Comparison of ENCODE assay signal across 8 cellular contexts in genomic region chr11:77473001-77473800, GRCh38. TPM values are rescaled to one million over a fixed set of nuclear protein-coding genes. Genes with fewer than 3 reads are reported as not detected.
A peak's percentile ranks its signal among the peaks of the same experiment; 100 is the strongest.
DNase-seq lines count a peak whose midpoint lies in the region; ATAC-seq and TF ChIP-seq lines count a peak whose summit lies in the region.

No MANE protein-coding gene starts in this region.

- TF ChIP-seq POLR2A in GM19193 (IDR thresholded peaks at IDR 0.05; ENCODE audit: extremely low read depth, insufficient read depth, insufficient read length): peak; percentile 31

- peak; percentile 33 for ATAC-seq in WTC11
- ATAC-seq in left lobe of liver: peak; percentile 68

- POLR2A ChIA-PET in WTC11 (lab: Charles Lee): no interaction called here

- CTCF ChIA-PET in WTC11 (lab: Charles Lee): interaction anchor here (0.6 to 2.6 kb wide), 4 partner anchors 62 to 666 kb away, joined by 3 to 14 read pairs (median 6); partner anchors contain the start of gene ALG8

- H3K36me3 ChIP-seq in BE2C: no peaks in the 10 kb centered on the region
- no peaks in the 10 kb centered on the region for H3K36me3 ChIP-seq in HUES64 (ENCODE audit: insufficient read depth, low read length)

- DNase-seq in BE2C (peak; percentile 63), WTC11 (ENCODE audit: low spot score) (peak; percentile 73), cerebellar cortex (ENCODE audit: low spot score) (peak; percentile 37), left lobe of liver (ENCODE audit: low spot score) (peak; percentile 65), KBM-7 (no peak)
- DNase-seq in stimulated activated CD4-positive, alpha-beta T cell treated with anti-CD3 and anti-CD28 coated beads, Interleukin-2, amount 100 ng/mL, for 48 hours: peak; percentile 17 to 37

- H3K4me3 Mint-ChIP-seq in WTC11: peak overlapping the region; percentile 90

- H3K27me3 ChIP-seq in BE2C: peaks cover 3% of the 10 kb centered on the region; the same call in 1 of the 2 replicates
- H3K27me3 ChIP-seq in HUES64 (ENCODE audit: insufficient read depth, low read length): no peaks in the 10 kb centered on the region

- no peak for TF ChIP-seq CTCF in BE2C (IDR thresholded peaks at IDR 0.05; ENCODE audit: low read depth, low read length)
- no peak for TF ChIP-seq CTCF in WTC11 (IDR thresholded peaks at IDR 0.05)

- 0 out of 2 replicates have a peak, but pooled peaks cover 4% of the 10 kb centered on the region for H3K9me3 Mint-ChIP-seq in WTC11

- peak overlapping the region; percentile 93 for H3K27ac ChIP-seq in HUES64 (ENCODE audit: low read depth, low read length)

- WGBS in HUES64: under 1% methylated on average over 76 of the region's 79 CpGs

- H3K9me3 ChIP-seq in BE2C: no peaks in the 10 kb centered on the region; the same call in 1 of the 2 replicates
- no peaks in the 10 kb centered on the region for H3K9me3 ChIP-seq in HUES64 (ENCODE audit: insufficient read depth, low read depth, low read length)

- peaks cover 69% of the 10 kb centered on the region for H3K4me1 Mint-ChIP-seq in WTC11

- in situ Hi-C loops in KBM-7 (cut with MboI; ENCODE audit: low pct_unique_long_range_greater_than_20kb, low sequenced_read_pairs): no loop called here

- H3K36me3 Mint-ChIP-seq in WTC11: no peaks in the 10 kb centered on the region

- H3K4me1 ChIP-seq in BE2C (no peaks in the 10 kb centered on the region), HUES64 (ENCODE audit: insufficient read depth, low read length) (peaks cover 48% of the 10 kb centered on the region)

- H3K27me3 Mint-ChIP-seq in WTC11 (ENCODE audit: low read depth): no peaks in the 10 kb centered on the region; the same call in 1 of the 2 replicates

- H3K4me3 ChIP-seq in BE2C (ENCODE audit: low read depth, low read length): peak overlapping the region; percentile 58
- H3K4me3 ChIP-seq in HUES64 (ENCODE audit: low read length): peak overlapping the region; percentile 76

- peak overlapping the region; percentile 96 for H3K27ac Mint-ChIP-seq in WTC11

- H3K9ac ChIP-seq in HUES64 (ENCODE audit: low read depth, low read length): peak overlapping the region; percentile 88

TF ChIP-seq in WTC11, 78 proteins besides CTCF, POLR2A, EP300 and RAD21 (continues in another document):
- TF ChIP-seq GRHL2 (CRISPR knock-in tag; IDR thresholded peaks at IDR 0.05; ENCODE audit: insufficient replicate concordance, severe bottlenecking) (no peak), TEAD1 (CRISPR knock-in tag; IDR thresholded peaks at IDR 0.05) (no peak), HMGXB4 (CRISPR knock-in tag; IDR thresholded peaks at IDR 0.05) (0 out of 2 replicates have a peak, but pooled peaks have one; percentile 46), JUN (CRISPR knock-in tag; IDR thresholded peaks at IDR 0.05) (no peak), KAT7 (CRISPR knock-in tag; IDR thresholded peaks at IDR 0.05; ENCODE audit: borderline replicate concordance) (peak; percentile 37), AFF4 (CRISPR knock-in tag; IDR thresholded peaks at IDR 0.05; ENCODE audit: borderline replicate concordance) (peak; percentile 41; the same call in 1 of the 2 replicates), JAZF1 (CRISPR knock-in tag; IDR thresholded peaks at IDR 0.05) (no peak), ZNF232 (CRISPR knock-in tag; IDR thresholded peaks at IDR 0.05) (no peak), PREB (CRISPR knock-in tag; IDR thresholded peaks at IDR 0.05; ENCODE audit: borderline replicate concordance) (no peak), ZNF396 (CRISPR knock-in tag; IDR thresholded peaks at IDR 0.05; ENCODE audit: borderline replicate concordance) (no peak), ZNF281 (CRISPR knock-in tag; IDR thresholded peaks at IDR 0.05) (peak; percentile 16; the same call in 1 of the 2 replicates), TEAD4 (CRISPR knock-in tag; IDR thresholded peaks at IDR 0.05) (no peak), ATF2 (CRISPR knock-in tag; IDR thresholded peaks at IDR 0.05; ENCODE audit: borderline replicate concordance, low read depth) (no peak), SMAD4 (CRISPR knock-in tag; IDR thresholded peaks at IDR 0.05) (no peak), ZNF263 (CRISPR knock-in tag; IDR thresholded peaks at IDR 0.05; ENCODE audit: low read depth) (no peak), SP1 (CRISPR knock-in tag; conservative IDR thresholded peaks at IDR 0.05) (peak; percentile 52; the same call in 1 of the 2 replicates)

RNA-seq across cellular contexts. Expression of gene PAK1, which starts 0.7 kb away (rescaled TPM):
- 11.9 TPM for polyA plus RNA-seq in BE2C (2012; ENCODE audit: insufficient read depth, insufficient read length, low read depth)
- 102 TPM for polyA plus RNA-seq in HUES64 (2013, experiment 1 of 2)
- 111 TPM for polyA plus RNA-seq in HUES64 (2013, experiment 2 of 2)
- total RNA-seq in WTC11 (2021) (160 to 191 TPM (median 166 TPM) in 3 replicates), left lobe of liver (8.8 TPM)

Comparison
In these comparisons a context has a peak if more than half of its experiments do, and no peak if none do; other contexts are left out.
1. RNA of gene PAK1, which starts 0.7 kb away (total RNA-seq): 160 to 191 TPM in WTC11; 8.8 TPM in left lobe of liver (single experiment); every median in the first group is over 10 times any median in the second.